Comparison of ENCODE assay signal across 1 cellular context in the genomic region with DNA sequence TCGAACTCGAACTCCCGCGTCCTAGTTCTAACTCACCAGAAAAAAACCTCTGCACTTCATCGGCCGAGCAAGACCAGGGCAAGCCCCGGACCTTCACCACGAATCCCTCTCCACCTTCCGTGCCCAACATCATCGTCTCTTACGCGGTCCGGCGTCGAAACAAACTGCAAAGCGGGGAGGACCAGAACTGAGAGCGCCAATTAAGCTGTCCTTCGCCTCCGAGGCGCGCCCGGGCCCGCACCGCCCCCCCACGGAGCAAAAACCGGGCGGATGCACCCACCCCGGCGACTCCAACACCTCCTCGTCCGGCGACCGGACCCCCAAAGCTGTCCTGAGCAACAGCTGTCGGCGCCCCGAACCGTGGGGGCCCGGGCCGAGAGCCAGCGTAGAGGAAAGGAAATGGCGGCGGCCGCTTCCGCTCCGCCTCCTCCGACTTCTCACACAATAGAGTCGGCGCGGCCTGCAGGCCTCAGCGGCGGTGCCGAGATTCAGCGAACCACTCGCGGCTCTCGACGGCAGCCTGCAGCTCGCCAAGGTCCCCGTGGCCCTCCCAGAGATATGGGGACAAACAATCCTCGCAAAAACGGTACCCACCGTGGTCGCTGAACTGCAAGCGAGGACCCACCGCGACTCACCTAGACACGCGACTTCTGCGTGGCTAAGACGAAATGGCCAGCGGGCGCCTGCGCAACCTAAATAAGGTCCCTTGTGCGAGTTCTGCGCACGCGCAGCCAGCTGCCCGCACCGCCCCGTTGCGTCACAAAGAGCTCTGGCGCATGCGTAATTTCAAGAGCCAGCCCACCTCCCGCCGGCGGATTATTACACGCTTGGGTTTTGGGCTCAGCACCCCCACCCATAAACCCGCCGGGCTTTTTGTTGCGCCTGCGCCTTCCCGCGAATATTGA.
TF ChIP-seq lines count a peak whose summit lies in the region.

A gene with protein sequence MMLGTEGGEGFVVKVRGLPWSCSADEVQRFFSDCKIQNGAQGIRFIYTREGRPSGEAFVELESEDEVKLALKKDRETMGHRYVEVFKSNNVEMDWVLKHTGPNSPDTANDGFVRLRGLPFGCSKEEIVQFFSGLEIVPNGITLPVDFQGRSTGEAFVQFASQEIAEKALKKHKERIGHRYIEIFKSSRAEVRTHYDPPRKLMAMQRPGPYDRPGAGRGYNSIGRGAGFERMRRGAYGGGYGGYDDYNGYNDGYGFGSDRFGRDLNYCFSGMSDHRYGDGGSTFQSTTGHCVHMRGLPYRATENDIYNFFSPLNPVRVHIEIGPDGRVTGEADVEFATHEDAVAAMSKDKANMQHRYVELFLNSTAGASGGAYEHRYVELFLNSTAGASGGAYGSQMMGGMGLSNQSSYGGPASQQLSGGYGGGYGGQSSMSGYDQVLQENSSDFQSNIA (minus strand): TSS at position 671 of the 905 bp plus-strand sequence. CDS start 538 bp downstream, at position 133.

TF ChIP-seq in HepG2, 621 proteins besides CTCF, POLR2A, EP300 and RAD21 (continued from another document and continues in another):
- TF ChIP-seq HOXA7 (CRISPR knock-in tag; IDR thresholded peaks at IDR 0.05) (peak; percentile 82; the same call in 1 of the 2 replicates), TGIF2 (CRISPR knock-in tag; IDR thresholded peaks at IDR 0.05) (0 out of 2 replicates have a peak, but pooled peaks have one; percentile 43), ZNF670 (CRISPR knock-in tag; IDR thresholded peaks at IDR 0.05; ENCODE audit: borderline replicate concordance) (no peak; the same call in 1 of the 2 replicates), KDM6A (CRISPR knock-in tag; IDR thresholded peaks at IDR 0.05; ENCODE audit: low read depth) (no peak), ZNF660 (CRISPR knock-in tag; IDR thresholded peaks at IDR 0.05; ENCODE audit: borderline replicate concordance, low read depth) (no peak), ZNF569 (CRISPR knock-in tag; IDR thresholded peaks at IDR 0.05; ENCODE audit: borderline replicate concordance) (no peak), ATM (IDR thresholded peaks at IDR 0.05; ENCODE audit: borderline replicate concordance) (no peak), DNMT1 (CRISPR knock-in tag; IDR thresholded peaks at IDR 0.05) (peak; percentile 55; the same call in 1 of the 2 replicates), ZNF33B (CRISPR knock-in tag; IDR thresholded peaks at IDR 0.05) (no peak), RBM39 (IDR thresholded peaks at IDR 0.05; ENCODE audit: low read depth, low read length, poor library complexity, severe bottlenecking) (peak; percentile 100), LCORL (IDR thresholded peaks at IDR 0.05) (0 out of 2 replicates have a peak, but pooled peaks have one; percentile 19), LCORL (CRISPR knock-in tag; IDR thresholded peaks at IDR 0.05) (peak; percentile 84), IKZF4 (CRISPR knock-in tag; IDR thresholded peaks at IDR 0.05; ENCODE audit: borderline replicate concordance, low read depth, not compliant biosample characterization) (peak; percentile 43), FOXA1 (IDR thresholded peaks at IDR 0.05) (no peak), FOXA1 (CRISPR knock-in tag; IDR thresholded peaks at IDR 0.05) (0 out of 2 replicates have a peak, but pooled peaks have one; percentile 23), MAF1 (CRISPR knock-in tag; IDR thresholded peaks at IDR 0.05; ENCODE audit: borderline replicate concordance) (0 out of 2 replicates have a peak, but pooled peaks have one; percentile 28), SALL2 (CRISPR knock-in tag; IDR thresholded peaks at IDR 0.05) (no peak), ZNF7 (CRISPR knock-in tag; IDR thresholded peaks at IDR 0.05) (peak; percentile 26), ZNF792 (CRISPR knock-in tag; IDR thresholded peaks at IDR 0.05) (peak; percentile 78), CENPT (CRISPR knock-in tag; IDR thresholded peaks at IDR 0.05; ENCODE audit: low read depth) (no peak), ZBTB38 (CRISPR knock-in tag; IDR thresholded peaks at IDR 0.05) (peak; percentile 87), ZNF235 (CRISPR knock-in tag; IDR thresholded peaks at IDR 0.05; ENCODE audit: borderline replicate concordance) (no peak), ZNF143 (CRISPR knock-in tag; IDR thresholded peaks at IDR 0.05) (no peak), NFIC (IDR thresholded peaks at IDR 0.05; ENCODE audit: low read length) (no peak), ZNF737 (CRISPR knock-in tag; IDR thresholded peaks at IDR 0.05; ENCODE audit: borderline replicate concordance) (no peak), FOXK2 (IDR thresholded peaks at IDR 0.05) (no peak; the same call in 1 of the 2 replicates), NR2F6 (IDR thresholded peaks at IDR 0.05) (no peak), NR2F6 (CRISPR knock-in tag; IDR thresholded peaks at IDR 0.05) (no peak), HNRNPK (IDR thresholded peaks at IDR 0.05; ENCODE audit: low read depth, low read length, poor library complexity, severe bottlenecking) (peak; percentile 13), ZNF879 (CRISPR knock-in tag; IDR thresholded peaks at IDR 0.05) (0 out of 2 replicates have a peak, but pooled peaks have one; percentile 26), KAT2B (IDR thresholded peaks at IDR 0.05; ENCODE audit: borderline replicate concordance, low read depth, low read length) (0 out of 2 replicates have a peak, but pooled peaks have one; percentile 8), WIZ (CRISPR knock-in tag; IDR thresholded peaks at IDR 0.05) (no peak), HES4 (CRISPR knock-in tag; IDR thresholded peaks at IDR 0.05; ENCODE audit: borderline replicate concordance) (peak; percentile 92), ZFP36 (IDR thresholded peaks at IDR 0.05; ENCODE audit: borderline replicate concordance, low read depth, low read length, partially characterized antibody) (no peak), ZNF510 (CRISPR knock-in tag; IDR thresholded peaks at IDR 0.05; ENCODE audit: low read depth) (peak; percentile 87), TP53 (CRISPR knock-in tag; conservative IDR thresholded peaks at IDR 0.05) (peak; percentile 47; the same call in 1 of the 2 replicates), MIER3 (CRISPR knock-in tag; IDR thresholded peaks at IDR 0.05; ENCODE audit: borderline replicate concordance) (no peak; the same call in 1 of the 2 replicates), ZNF383 (CRISPR knock-in tag; IDR thresholded peaks at IDR 0.05; ENCODE audit: borderline replicate concordance) (no peak), ZNF501 (CRISPR knock-in tag; IDR thresholded peaks at IDR 0.05) (peak; percentile 19; the same call in 1 of the 2 replicates), ZNF333 (CRISPR knock-in tag; IDR thresholded peaks at IDR 0.05; ENCODE audit: borderline replicate concordance) (peak; percentile 80; the same call in 1 of the 2 replicates), ZKSCAN5 (CRISPR knock-in tag; IDR thresholded peaks at IDR 0.05) (peak; percentile 48; the same call in 1 of the 2 replicates), ZNF567 (CRISPR knock-in tag; IDR thresholded peaks at IDR 0.05; ENCODE audit: borderline replicate concordance) (peak; percentile 83; the same call in 1 of the 2 replicates), KLF15 (CRISPR knock-in tag; IDR thresholded peaks at IDR 0.05; ENCODE audit: borderline replicate concordance) (peak; percentile 38; the same call in 1 of the 2 replicates), ZNF329 (CRISPR knock-in tag; IDR thresholded peaks at IDR 0.05; ENCODE audit: low read depth) (peak; percentile 83), BHLHE40 (IDR thresholded peaks at IDR 0.05; ENCODE audit: low read length) (no peak), HCFC1 (IDR thresholded peaks at IDR 0.05; ENCODE audit: low read depth, low read length) (peak; percentile 23; the same call in 1 of the 2 replicates), RORA (CRISPR knock-in tag; IDR thresholded peaks at IDR 0.05) (no peak), ZNF766 (CRISPR knock-in tag; IDR thresholded peaks at IDR 0.05; ENCODE audit: borderline replicate concordance) (no peak), CAMTA2 (CRISPR knock-in tag; IDR thresholded peaks at IDR 0.05; ENCODE audit: borderline replicate concordance) (no peak)
- TF ChIP-seq, protein P1, sequence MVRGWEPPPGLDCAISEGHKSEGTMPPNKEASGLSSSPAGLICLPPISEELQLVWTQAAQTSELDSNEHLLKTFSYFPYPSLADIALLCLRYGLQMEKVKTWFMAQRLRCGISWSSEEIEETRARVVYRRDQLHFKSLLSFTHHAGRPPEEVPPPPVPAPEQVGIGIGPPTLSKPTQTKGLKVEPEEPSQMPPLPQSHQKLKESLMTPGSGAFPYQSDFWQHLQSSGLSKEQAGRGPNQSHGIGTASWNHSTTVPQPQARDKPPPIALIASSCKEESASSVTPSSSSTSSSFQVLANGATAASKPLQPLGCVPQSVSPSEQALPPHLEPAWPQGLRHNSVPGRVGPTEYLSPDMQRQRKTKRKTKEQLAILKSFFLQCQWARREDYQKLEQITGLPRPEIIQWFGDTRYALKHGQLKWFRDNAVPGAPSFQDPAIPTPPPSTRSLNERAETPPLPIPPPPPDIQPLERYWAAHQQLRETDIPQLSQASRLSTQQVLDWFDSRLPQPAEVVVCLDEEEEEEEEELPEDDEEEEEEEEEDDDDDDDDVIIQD (CRISPR knock-in tag; IDR thresholded peaks at IDR 0.05; ENCODE audit: low read depth), result no peak
- TF ChIP-seq, protein P2, sequence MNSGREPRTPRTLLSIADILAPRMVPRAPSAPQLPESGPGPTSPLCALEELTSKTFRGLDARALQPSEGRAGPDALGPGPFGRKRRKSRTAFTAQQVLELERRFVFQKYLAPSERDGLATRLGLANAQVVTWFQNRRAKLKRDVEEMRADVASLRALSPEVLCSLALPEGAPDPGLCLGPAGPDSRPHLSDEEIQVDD (CRISPR knock-in tag; IDR thresholded peaks at IDR 0.05; ENCODE audit: borderline replicate concordance), result no peak
- TF ChIP-seq, protein P3, sequence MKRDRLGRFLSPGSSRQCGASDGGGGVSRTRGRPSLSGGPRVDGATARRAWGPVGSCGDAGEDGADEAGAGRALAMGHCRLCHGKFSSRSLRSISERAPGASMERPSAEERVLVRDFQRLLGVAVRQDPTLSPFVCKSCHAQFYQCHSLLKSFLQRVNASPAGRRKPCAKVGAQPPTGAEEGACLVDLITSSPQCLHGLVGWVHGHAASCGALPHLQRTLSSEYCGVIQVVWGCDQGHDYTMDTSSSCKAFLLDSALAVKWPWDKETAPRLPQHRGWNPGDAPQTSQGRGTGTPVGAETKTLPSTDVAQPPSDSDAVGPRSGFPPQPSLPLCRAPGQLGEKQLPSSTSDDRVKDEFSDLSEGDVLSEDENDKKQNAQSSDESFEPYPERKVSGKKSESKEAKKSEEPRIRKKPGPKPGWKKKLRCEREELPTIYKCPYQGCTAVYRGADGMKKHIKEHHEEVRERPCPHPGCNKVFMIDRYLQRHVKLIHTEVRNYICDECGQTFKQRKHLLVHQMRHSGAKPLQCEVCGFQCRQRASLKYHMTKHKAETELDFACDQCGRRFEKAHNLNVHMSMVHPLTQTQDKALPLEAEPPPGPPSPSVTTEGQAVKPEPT (CRISPR knock-in tag; IDR thresholded peaks at IDR 0.05; ENCODE audit: low read depth), result no peak; the same call in 1 of the 2 replicates
- TF ChIP-seq, protein P4, sequence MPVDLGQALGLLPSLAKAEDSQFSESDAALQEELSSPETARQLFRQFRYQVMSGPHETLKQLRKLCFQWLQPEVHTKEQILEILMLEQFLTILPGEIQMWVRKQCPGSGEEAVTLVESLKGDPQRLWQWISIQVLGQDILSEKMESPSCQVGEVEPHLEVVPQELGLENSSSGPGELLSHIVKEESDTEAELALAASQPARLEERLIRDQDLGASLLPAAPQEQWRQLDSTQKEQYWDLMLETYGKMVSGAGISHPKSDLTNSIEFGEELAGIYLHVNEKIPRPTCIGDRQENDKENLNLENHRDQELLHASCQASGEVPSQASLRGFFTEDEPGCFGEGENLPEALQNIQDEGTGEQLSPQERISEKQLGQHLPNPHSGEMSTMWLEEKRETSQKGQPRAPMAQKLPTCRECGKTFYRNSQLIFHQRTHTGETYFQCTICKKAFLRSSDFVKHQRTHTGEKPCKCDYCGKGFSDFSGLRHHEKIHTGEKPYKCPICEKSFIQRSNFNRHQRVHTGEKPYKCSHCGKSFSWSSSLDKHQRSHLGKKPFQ (CRISPR knock-in tag; IDR thresholded peaks at IDR 0.05; ENCODE audit: insufficient replicate concordance), result peak; percentile 88
- TF ChIP-seq, protein P5, sequence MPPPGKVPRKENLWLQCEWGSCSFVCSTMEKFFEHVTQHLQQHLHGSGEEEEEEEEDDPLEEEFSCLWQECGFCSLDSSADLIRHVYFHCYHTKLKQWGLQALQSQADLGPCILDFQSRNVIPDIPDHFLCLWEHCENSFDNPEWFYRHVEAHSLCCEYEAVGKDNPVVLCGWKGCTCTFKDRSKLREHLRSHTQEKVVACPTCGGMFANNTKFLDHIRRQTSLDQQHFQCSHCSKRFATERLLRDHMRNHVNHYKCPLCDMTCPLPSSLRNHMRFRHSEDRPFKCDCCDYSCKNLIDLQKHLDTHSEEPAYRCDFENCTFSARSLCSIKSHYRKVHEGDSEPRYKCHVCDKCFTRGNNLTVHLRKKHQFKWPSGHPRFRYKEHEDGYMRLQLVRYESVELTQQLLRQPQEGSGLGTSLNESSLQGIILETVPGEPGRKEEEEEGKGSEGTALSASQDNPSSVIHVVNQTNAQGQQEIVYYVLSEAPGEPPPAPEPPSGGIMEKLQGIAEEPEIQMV (CRISPR knock-in tag; IDR thresholded peaks at IDR 0.05; ENCODE audit: low read depth), result peak; percentile 70; the same call in 1 of the 2 replicates
- TF ChIP-seq, protein P6, sequence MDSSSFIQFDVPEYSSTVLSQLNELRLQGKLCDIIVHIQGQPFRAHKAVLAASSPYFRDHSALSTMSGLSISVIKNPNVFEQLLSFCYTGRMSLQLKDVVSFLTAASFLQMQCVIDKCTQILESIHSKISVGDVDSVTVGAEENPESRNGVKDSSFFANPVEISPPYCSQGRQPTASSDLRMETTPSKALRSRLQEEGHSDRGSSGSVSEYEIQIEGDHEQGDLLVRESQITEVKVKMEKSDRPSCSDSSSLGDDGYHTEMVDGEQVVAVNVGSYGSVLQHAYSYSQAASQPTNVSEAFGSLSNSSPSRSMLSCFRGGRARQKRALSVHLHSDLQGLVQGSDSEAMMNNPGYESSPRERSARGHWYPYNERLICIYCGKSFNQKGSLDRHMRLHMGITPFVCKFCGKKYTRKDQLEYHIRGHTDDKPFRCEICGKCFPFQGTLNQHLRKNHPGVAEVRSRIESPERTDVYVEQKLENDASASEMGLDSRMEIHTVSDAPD (CRISPR knock-in tag; IDR thresholded peaks at IDR 0.05), result no peak
- TF ChIP-seq, protein P7, sequence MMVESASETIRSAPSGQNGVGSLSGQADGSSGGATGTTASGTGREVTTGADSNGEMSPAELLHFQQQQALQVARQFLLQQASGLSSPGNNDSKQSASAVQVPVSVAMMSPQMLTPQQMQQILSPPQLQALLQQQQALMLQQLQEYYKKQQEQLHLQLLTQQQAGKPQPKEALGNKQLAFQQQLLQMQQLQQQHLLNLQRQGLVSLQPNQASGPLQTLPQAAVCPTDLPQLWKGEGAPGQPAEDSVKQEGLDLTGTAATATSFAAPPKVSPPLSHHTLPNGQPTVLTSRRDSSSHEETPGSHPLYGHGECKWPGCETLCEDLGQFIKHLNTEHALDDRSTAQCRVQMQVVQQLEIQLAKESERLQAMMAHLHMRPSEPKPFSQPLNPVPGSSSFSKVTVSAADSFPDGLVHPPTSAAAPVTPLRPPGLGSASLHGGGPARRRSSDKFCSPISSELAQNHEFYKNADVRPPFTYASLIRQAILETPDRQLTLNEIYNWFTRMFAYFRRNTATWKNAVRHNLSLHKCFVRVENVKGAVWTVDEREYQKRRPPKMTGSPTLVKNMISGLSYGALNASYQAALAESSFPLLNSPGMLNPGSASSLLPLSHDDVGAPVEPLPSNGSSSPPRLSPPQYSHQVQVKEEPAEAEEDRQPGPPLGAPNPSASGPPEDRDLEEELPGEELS (CRISPR knock-in tag; IDR thresholded peaks at IDR 0.05), result no peak
